2 cellular contexts compared by ENCODE assay signal in the genomic region with DNA sequence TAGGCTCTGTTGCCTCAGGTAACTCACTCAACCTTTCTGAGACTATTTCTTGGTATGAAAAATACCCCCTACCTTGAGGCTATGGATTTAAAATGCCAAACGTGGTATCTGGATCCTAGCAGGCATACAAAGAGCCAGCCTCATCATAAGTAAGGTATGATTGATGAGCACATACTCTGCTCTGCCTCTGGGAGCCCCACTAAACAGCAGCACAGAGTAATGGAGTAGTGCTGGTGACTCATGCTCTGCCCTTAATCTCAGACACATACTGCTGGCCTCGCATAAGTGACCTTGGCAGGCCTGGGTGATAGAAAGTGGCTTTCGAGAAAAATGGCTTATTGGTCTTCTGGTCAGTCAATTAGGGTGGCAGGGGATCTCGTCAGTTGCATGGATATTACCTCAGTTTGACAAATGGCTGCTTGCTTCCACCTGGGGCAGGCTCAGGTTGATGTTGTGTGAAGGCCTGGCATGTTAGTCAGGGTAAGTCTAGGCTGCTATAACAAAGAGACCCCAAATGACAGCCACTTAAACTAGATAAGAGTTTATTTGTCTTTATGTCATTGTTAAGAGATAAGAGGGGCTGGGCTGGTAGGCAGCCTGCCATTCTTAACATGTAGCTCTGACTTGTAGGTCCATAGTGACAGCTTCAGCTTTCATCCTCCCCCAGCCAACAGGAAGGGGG.
TF ChIP-seq lines count a peak whose summit lies in the region.

No MANE protein-coding gene starts in this region.

TF ChIP-seq in HepG2, 621 proteins besides CTCF, POLR2A, EP300 and RAD21:
- TF ChIP-seq ZNF12 (CRISPR knock-in tag; IDR thresholded peaks at IDR 0.05) (peak; percentile 94), NFE2L1 (CRISPR knock-in tag; IDR thresholded peaks at IDR 0.05; ENCODE audit: borderline replicate concordance) (no peak), MTA1 (CRISPR knock-in tag; IDR thresholded peaks at IDR 0.05; ENCODE audit: borderline replicate concordance) (no peak), FOSL2 (CRISPR knock-in tag; IDR thresholded peaks at IDR 0.05) (peak; percentile 55)

TF ChIP-seq in GM23338, 12 proteins besides CTCF, POLR2A, EP300 and RAD21:
- TF ChIP-seq JUNB (IDR thresholded peaks at IDR 0.05; ENCODE audit: unreplicated experiment) = no peak
- TF ChIP-seq, protein P1, sequence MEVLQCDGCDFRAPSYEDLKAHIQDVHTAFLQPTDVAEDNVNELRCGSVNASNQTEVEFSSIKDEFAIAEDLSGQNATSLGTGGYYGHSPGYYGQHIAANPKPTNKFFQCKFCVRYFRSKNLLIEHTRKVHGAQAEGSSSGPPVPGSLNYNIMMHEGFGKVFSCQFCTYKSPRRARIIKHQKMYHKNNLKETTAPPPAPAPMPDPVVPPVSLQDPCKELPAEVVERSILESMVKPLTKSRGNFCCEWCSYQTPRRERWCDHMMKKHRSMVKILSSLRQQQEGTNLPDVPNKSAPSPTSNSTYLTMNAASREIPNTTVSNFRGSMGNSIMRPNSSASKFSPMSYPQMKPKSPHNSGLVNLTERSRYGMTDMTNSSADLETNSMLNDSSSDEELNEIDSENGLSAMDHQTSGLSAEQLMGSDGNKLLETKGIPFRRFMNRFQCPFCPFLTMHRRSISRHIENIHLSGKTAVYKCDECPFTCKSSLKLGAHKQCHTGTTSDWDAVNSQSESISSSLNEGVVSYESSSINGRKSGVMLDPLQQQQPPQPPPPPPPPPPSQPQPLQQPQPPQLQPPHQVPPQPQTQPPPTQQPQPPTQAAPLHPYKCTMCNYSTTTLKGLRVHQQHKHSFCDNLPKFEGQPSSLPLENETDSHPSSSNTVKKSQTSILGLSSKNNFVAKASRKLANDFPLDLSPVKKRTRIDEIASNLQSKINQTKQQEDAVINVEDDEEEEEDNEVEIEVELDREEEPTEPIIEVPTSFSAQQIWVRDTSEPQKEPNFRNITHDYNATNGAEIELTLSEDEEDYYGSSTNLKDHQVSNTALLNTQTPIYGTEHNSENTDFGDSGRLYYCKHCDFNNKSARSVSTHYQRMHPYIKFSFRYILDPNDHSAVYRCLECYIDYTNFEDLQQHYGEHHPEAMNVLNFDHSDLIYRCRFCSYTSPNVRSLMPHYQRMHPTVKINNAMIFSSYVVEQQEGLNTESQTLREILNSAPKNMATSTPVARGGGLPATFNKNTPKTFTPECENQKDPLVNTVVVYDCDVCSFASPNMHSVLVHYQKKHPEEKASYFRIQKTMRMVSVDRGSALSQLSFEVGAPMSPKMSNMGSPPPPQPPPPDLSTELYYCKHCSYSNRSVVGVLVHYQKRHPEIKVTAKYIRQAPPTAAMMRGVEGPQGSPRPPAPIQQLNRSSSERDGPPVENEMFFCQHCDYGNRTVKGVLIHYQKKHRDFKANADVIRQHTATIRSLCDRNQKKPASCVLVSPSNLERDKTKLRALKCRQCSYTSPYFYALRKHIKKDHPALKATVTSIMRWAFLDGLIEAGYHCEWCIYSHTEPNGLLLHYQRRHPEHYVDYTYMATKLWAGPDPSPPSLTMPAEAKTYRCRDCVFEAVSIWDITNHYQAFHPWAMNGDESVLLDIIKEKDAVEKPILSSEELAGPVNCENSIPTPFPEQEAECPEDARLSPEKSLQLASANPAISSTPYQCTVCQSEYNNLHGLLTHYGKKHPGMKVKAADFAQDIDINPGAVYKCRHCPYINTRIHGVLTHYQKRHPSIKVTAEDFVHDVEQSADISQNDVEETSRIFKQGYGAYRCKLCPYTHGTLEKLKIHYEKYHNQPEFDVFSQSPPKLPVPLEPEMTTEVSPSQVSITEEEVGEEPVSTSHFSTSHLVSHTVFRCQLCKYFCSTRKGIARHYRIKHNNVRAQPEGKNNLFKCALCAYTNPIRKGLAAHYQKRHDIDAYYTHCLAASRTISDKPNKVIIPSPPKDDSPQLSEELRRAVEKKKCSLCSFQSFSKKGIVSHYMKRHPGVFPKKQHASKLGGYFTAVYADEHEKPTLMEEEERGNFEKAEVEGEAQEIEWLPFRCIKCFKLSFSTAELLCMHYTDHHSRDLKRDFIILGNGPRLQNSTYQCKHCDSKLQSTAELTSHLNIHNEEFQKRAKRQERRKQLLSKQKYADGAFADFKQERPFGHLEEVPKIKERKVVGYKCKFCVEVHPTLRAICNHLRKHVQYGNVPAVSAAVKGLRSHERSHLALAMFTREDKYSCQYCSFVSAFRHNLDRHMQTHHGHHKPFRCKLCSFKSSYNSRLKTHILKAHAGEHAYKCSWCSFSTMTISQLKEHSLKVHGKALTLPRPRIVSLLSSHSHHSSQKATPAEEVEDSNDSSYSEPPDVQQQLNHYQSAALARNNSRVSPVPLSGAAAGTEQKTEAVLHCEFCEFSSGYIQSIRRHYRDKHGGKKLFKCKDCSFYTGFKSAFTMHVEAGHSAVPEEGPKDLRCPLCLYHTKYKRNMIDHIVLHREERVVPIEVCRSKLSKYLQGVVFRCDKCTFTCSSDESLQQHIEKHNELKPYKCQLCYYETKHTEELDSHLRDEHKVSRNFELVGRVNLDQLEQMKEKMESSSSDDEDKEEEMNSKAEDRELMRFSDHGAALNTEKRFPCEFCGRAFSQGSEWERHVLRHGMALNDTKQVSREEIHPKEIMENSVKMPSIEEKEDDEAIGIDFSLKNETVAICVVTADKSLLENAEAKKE (CRISPR knock-in tag; IDR thresholded peaks at IDR 0.05) = no peak
- TF ChIP-seq EZH2phosphoT487 (IDR thresholded peaks at IDR 0.05; ENCODE audit: unreplicated experiment) = no peak
- TF ChIP-seq, protein P2, sequence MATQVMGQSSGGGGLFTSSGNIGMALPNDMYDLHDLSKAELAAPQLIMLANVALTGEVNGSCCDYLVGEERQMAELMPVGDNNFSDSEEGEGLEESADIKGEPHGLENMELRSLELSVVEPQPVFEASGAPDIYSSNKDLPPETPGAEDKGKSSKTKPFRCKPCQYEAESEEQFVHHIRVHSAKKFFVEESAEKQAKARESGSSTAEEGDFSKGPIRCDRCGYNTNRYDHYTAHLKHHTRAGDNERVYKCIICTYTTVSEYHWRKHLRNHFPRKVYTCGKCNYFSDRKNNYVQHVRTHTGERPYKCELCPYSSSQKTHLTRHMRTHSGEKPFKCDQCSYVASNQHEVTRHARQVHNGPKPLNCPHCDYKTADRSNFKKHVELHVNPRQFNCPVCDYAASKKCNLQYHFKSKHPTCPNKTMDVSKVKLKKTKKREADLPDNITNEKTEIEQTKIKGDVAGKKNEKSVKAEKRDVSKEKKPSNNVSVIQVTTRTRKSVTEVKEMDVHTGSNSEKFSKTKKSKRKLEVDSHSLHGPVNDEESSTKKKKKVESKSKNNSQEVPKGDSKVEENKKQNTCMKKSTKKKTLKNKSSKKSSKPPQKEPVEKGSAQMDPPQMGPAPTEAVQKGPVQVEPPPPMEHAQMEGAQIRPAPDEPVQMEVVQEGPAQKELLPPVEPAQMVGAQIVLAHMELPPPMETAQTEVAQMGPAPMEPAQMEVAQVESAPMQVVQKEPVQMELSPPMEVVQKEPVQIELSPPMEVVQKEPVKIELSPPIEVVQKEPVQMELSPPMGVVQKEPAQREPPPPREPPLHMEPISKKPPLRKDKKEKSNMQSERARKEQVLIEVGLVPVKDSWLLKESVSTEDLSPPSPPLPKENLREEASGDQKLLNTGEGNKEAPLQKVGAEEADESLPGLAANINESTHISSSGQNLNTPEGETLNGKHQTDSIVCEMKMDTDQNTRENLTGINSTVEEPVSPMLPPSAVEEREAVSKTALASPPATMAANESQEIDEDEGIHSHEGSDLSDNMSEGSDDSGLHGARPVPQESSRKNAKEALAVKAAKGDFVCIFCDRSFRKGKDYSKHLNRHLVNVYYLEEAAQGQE (IDR thresholded peaks at IDR 0.05; ENCODE audit: unreplicated experiment) = no peak
